Comparison of ENCODE assay signal across 1 cellular context in genomic region chr1:29934255-29934654, GRCh38.
TF ChIP-seq lines count a peak whose summit lies in the region.

No MANE protein-coding gene starts in this region.

TF ChIP-seq in H1, 55 proteins besides CTCF, POLR2A, EP300 and RAD21 (continued from another document):
- TF ChIP-seq, protein P1, sequence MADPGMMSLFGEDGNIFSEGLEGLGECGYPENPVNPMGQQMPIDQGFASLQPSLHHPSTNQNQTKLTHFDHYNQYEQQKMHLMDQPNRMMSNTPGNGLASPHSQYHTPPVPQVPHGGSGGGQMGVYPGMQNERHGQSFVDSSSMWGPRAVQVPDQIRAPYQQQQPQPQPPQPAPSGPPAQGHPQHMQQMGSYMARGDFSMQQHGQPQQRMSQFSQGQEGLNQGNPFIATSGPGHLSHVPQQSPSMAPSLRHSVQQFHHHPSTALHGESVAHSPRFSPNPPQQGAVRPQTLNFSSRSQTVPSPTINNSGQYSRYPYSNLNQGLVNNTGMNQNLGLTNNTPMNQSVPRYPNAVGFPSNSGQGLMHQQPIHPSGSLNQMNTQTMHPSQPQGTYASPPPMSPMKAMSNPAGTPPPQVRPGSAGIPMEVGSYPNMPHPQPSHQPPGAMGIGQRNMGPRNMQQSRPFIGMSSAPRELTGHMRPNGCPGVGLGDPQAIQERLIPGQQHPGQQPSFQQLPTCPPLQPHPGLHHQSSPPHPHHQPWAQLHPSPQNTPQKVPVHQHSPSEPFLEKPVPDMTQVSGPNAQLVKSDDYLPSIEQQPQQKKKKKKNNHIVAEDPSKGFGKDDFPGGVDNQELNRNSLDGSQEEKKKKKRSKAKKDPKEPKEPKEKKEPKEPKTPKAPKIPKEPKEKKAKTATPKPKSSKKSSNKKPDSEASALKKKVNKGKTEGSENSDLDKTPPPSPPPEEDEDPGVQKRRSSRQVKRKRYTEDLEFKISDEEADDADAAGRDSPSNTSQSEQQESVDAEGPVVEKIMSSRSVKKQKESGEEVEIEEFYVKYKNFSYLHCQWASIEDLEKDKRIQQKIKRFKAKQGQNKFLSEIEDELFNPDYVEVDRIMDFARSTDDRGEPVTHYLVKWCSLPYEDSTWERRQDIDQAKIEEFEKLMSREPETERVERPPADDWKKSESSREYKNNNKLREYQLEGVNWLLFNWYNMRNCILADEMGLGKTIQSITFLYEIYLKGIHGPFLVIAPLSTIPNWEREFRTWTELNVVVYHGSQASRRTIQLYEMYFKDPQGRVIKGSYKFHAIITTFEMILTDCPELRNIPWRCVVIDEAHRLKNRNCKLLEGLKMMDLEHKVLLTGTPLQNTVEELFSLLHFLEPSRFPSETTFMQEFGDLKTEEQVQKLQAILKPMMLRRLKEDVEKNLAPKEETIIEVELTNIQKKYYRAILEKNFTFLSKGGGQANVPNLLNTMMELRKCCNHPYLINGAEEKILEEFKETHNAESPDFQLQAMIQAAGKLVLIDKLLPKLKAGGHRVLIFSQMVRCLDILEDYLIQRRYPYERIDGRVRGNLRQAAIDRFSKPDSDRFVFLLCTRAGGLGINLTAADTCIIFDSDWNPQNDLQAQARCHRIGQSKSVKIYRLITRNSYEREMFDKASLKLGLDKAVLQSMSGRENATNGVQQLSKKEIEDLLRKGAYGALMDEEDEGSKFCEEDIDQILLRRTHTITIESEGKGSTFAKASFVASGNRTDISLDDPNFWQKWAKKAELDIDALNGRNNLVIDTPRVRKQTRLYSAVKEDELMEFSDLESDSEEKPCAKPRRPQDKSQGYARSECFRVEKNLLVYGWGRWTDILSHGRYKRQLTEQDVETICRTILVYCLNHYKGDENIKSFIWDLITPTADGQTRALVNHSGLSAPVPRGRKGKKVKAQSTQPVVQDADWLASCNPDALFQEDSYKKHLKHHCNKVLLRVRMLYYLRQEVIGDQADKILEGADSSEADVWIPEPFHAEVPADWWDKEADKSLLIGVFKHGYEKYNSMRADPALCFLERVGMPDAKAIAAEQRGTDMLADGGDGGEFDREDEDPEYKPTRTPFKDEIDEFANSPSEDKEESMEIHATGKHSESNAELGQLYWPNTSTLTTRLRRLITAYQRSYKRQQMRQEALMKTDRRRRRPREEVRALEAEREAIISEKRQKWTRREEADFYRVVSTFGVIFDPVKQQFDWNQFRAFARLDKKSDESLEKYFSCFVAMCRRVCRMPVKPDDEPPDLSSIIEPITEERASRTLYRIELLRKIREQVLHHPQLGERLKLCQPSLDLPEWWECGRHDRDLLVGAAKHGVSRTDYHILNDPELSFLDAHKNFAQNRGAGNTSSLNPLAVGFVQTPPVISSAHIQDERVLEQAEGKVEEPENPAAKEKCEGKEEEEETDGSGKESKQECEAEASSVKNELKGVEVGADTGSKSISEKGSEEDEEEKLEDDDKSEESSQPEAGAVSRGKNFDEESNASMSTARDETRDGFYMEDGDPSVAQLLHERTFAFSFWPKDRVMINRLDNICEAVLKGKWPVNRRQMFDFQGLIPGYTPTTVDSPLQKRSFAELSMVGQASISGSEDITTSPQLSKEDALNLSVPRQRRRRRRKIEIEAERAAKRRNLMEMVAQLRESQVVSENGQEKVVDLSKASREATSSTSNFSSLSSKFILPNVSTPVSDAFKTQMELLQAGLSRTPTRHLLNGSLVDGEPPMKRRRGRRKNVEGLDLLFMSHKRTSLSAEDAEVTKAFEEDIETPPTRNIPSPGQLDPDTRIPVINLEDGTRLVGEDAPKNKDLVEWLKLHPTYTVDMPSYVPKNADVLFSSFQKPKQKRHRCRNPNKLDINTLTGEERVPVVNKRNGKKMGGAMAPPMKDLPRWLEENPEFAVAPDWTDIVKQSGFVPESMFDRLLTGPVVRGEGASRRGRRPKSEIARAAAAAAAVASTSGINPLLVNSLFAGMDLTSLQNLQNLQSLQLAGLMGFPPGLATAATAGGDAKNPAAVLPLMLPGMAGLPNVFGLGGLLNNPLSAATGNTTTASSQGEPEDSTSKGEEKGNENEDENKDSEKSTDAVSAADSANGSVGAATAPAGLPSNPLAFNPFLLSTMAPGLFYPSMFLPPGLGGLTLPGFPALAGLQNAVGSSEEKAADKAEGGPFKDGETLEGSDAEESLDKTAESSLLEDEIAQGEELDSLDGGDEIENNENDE (IDR thresholded peaks at IDR 0.05; ENCODE audit: insufficient replicate concordance, low read length): no peak
- TF ChIP-seq TEAD4 (IDR thresholded peaks at IDR 0.05; ENCODE audit: low read depth, low read length): no peak
- no peak for TF ChIP-seq CHD2 (IDR thresholded peaks at IDR 0.05; ENCODE audit: low read length)
- TF ChIP-seq ASH2L (IDR thresholded peaks at IDR 0.05; ENCODE audit: low read length): no peak
- TF ChIP-seq RXRA (IDR thresholded peaks at IDR 0.05; ENCODE audit: insufficient read depth, low read depth, low read length): no peak
- TF ChIP-seq, protein P2, sequence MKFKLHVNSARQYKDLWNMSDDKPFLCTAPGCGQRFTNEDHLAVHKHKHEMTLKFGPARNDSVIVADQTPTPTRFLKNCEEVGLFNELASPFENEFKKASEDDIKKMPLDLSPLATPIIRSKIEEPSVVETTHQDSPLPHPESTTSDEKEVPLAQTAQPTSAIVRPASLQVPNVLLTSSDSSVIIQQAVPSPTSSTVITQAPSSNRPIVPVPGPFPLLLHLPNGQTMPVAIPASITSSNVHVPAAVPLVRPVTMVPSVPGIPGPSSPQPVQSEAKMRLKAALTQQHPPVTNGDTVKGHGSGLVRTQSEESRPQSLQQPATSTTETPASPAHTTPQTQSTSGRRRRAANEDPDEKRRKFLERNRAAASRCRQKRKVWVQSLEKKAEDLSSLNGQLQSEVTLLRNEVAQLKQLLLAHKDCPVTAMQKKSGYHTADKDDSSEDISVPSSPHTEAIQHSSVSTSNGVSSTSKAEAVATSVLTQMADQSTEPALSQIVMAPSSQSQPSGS (IDR thresholded peaks at IDR 0.05; ENCODE audit: low read length): no peak
- no peak for TF ChIP-seq MAFK (IDR thresholded peaks at IDR 0.05; ENCODE audit: low read depth, low read length)
TF ChIP-seq in H1: peak in this region for 0.
